ENCODE assay signal across 31 cellular contexts in the genomic region with DNA sequence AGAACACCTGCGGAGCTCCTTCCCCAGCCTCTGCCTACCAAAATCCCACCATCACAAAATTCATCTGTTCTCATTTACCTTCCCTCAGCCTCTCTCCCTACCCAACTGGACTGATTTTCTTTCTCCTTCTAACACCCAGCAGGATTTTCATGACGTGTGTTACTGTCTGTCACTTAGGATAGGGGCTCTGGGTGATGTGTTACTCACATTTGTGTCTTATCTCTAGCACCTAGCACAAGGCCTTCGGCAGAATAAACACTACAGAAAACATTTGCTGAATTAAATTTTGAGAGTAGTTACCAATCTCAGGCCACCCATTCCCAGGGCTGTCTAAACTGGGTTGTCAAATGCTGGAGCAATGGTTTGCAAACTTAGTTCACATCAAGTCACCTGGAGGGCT.
DNase-seq lines count a peak whose midpoint lies in the region; TF ChIP-seq lines count a peak whose summit lies in the region.
"Had no signal": no experiment of that assay in that cellular context is flagged by ENCODE, and none has a peak within 500 bp of the region (broad histone marks: within the 10 kb centered on the region; RNA-seq: fewer than 3 reads in every experiment).

No MANE protein-coding gene starts in this region.

- peak overlapping the region; percentile 36 for H3K4me3 ChIP-seq in endodermal cell (ENCODE audit: low read length)
- H3K4me3 ChIP-seq in mesendoderm (ENCODE audit: low read length): no peak overlapping the region
- no peak overlapping the region for H3K4me3 ChIP-seq in right atrium auricular region
- H3K4me3 ChIP-seq: A549; BLaER1; BLaER1 treated with 17β-estradiol and CSF1 and Interleukin-3, amounts not matched to agents 10 nM and 100 nM had no signal

- H3K23ac ChIP-seq in mesendoderm (ENCODE audit: low read length): no peak overlapping the region

- whole genome bisulfite sequencing in endodermal cell (ENCODE audit: insufficient coverage in 1 of 2, insufficient read length in 1 of 2), 2 experiments: 44 to 58% methylated on average over 1 to 3 of the region's 3 CpGs
- no CpG with 5 or more reads among the region's 3 CpGs for WGBS in mesendoderm (ENCODE audit: extremely low coverage, insufficient coverage, low lambda C conversion rate)

- H4K5ac ChIP-seq in mesendoderm (ENCODE audit: low read length): no peak overlapping the region

- H3K9me3 ChIP-seq in endodermal cell (ENCODE audit: control insufficient read depth, low read length) (no peaks in the 10 kb centered on the region), right atrium auricular region (no peaks in the 10 kb centered on the region)
- H3K9me3 ChIP-seq: A549; BE2C; BLaER1; BLaER1 treated with 17β-estradiol and CSF1 and Interleukin-3, amounts not matched to agents 10 nM and 100 nM; Caco-2 had no signal

- H3K79me1 ChIP-seq in mesendoderm (ENCODE audit: low read length): no peaks in the 10 kb centered on the region

- peak overlapping the region; percentile 42 for H3K18ac ChIP-seq in mesendoderm (ENCODE audit: low read length)

- H3K4me3 Mint-ChIP-seq in endodermal cell: no peak overlapping the region
- H3K4me3 Mint-ChIP-seq: B cell; CD4-positive, alpha-beta memory T cell; CD4-positive, alpha-beta T cell; CD4-positive, CD25-positive, alpha-beta regulatory T cell; CD8-positive, alpha-beta memory T cell; CD8-positive, alpha-beta T cell had no signal

- no peaks in the 10 kb centered on the region for H3K27me3 ChIP-seq in endodermal cell (ENCODE audit: control insufficient read depth, insufficient read depth, low read length, poor library complexity, severe bottlenecking)
- no peaks in the 10 kb centered on the region for H3K27me3 ChIP-seq in mesendoderm (ENCODE audit: insufficient read depth, low read length, poor library complexity)
- H3K27me3 ChIP-seq in right atrium auricular region: no peaks in the 10 kb centered on the region
- H3K27me3 ChIP-seq: BE2C; BLaER1; BLaER1 treated with 17β-estradiol and CSF1 and Interleukin-3, amounts not matched to agents 10 nM and 100 nM had no signal

- H2BK5ac ChIP-seq in mesendoderm (ENCODE audit: low read length): peak overlapping the region; percentile 36

- H3K27me3 Mint-ChIP-seq in endodermal cell (ENCODE audit: insufficient read depth): no peaks in the 10 kb centered on the region
- H3K27me3 Mint-ChIP-seq: B cell; CD4-positive, alpha-beta memory T cell; CD4-positive, CD25-positive, alpha-beta regulatory T cell had no signal

- no peak overlapping the region for H2BK120ac ChIP-seq in mesendoderm (ENCODE audit: low read depth, low read length)

- H3K4me2 ChIP-seq in mesendoderm (ENCODE audit: low read length): no peak overlapping the region
- H3K4me2 ChIP-seq: A549; BLaER1; BLaER1 treated with 17β-estradiol and CSF1 and Interleukin-3, amounts not matched to agents 10 nM and 100 nM had no signal

- H2AK5ac ChIP-seq in mesendoderm (ENCODE audit: low read length): no peak overlapping the region

- H3K4me1 Mint-ChIP-seq in endodermal cell: peaks cover 45% of the 10 kb centered on the region
- H3K4me1 Mint-ChIP-seq: B cell; CD14-positive monocyte; CD4-positive, alpha-beta memory T cell; CD4-positive, CD25-positive, alpha-beta regulatory T cell; CD8-positive, alpha-beta memory T cell had no signal

- H4K8ac ChIP-seq in mesendoderm (ENCODE audit: low read depth, low read length): no peak overlapping the region

- DNase-seq in endodermal cell (no peak), mesendoderm (peak; percentile 69), medulla oblongata (ENCODE audit: extremely low spot score) (no peak), right atrium auricular region (ENCODE audit: low spot score) (no peak)
- DNase-seq: 8988T; ACHN; AML-193; BE2C; C1 segment of cervical spinal cord; Caco-2; Calu3; CD4-positive, alpha-beta memory T cell; CD4-positive, alpha-beta T cell; CD4-positive, CD25-positive, alpha-beta regulatory T cell; CD8-positive, alpha-beta memory T cell; CD8-positive, alpha-beta T cell; COR-L47; DMS 273 treated with DMSO at 0.1 percent for 48 hours; DMS153; DMS53; DMS79; DMS79 treated with DMSO at 0.1 percent for 48 hours; DND-41; EL had no signal

- no peaks in the 10 kb centered on the region for H3K79me2 ChIP-seq in mesendoderm (ENCODE audit: control insufficient read depth, insufficient read depth, low read length)

- H3K36me3 Mint-ChIP-seq in endodermal cell (ENCODE audit: low read depth): no peaks in the 10 kb centered on the region
- H3K36me3 Mint-ChIP-seq: CD14-positive monocyte; CD4-positive, alpha-beta memory T cell; CD4-positive, CD25-positive, alpha-beta regulatory T cell; CD8-positive, alpha-beta memory T cell; CD8-positive, alpha-beta T cell had no signal

- TF ChIP-seq CTCF in endodermal cell (conservative IDR thresholded peaks at IDR 0.05) (no peak), right atrium auricular region (IDR thresholded peaks at IDR 0.05) (no peak)

- peak overlapping the region; percentile 25 for H3K56ac ChIP-seq in mesendoderm (ENCODE audit: low read length)

- H3K4me1 ChIP-seq in endodermal cell (ENCODE audit: control insufficient read depth, insufficient read depth, low read length) (peaks cover 21% of the 10 kb centered on the region), mesendoderm (ENCODE audit: control insufficient read depth, low read depth, low read length) (peaks cover 21% of the 10 kb centered on the region), right atrium auricular region (no peaks in the 10 kb centered on the region)
- H3K4me1 ChIP-seq: A549; BE2C; BLaER1; BLaER1 treated with 17β-estradiol and CSF1 and Interleukin-3, amounts not matched to agents 10 nM and 100 nM; Caco-2 had no signal

- no peak overlapping the region for H3K27ac ChIP-seq in endodermal cell (ENCODE audit: low read depth, low read length)
- H3K27ac ChIP-seq in mesendoderm (ENCODE audit: low read depth, low read length): no peak overlapping the region
- H3K27ac ChIP-seq in right atrium auricular region: no peak overlapping the region
- H3K27ac ChIP-seq: 22Rv1; A549; BLaER1; BLaER1 treated with 17β-estradiol and CSF1 and Interleukin-3, amounts not matched to agents 10 nM and 100 nM; C4-2B had no signal

- H3K27ac Mint-ChIP-seq in endodermal cell: no peak overlapping the region
- H3K27ac Mint-ChIP-seq: B cell; CD14-positive monocyte; CD4-positive, alpha-beta memory T cell; CD4-positive, alpha-beta T cell; CD4-positive, CD25-positive, alpha-beta regulatory T cell; CD8-positive, alpha-beta memory T cell; CD8-positive, alpha-beta T cell had no signal

- no peak overlapping the region for H2BK15ac ChIP-seq in mesendoderm (replicated peaks; ENCODE audit: low read depth)

- H3K9ac ChIP-seq in endodermal cell (ENCODE audit: extremely low read depth, low read length, poor library complexity, severe bottlenecking) (no peak overlapping the region), mesendoderm (ENCODE audit: low read length) (no peak overlapping the region)
- H3K9ac ChIP-seq: BLaER1; BLaER1 treated with 17β-estradiol and CSF1 and Interleukin-3, amounts not matched to agents 10 nM and 100 nM had no signal

- no peaks in the 10 kb centered on the region for H3K36me3 ChIP-seq in endodermal cell (ENCODE audit: control insufficient read depth, insufficient read depth, low read length)
- H3K36me3 ChIP-seq in mesendoderm (ENCODE audit: control insufficient read depth, insufficient read depth, low read length): no peaks in the 10 kb centered on the region
- no peaks in the 10 kb centered on the region for H3K36me3 ChIP-seq in right atrium auricular region
- H3K36me3 ChIP-seq: BE2C; BLaER1; BLaER1 treated with 17β-estradiol and CSF1 and Interleukin-3, amounts not matched to agents 10 nM and 100 nM had no signal

- H3K4ac ChIP-seq in mesendoderm (ENCODE audit: low read depth, low read length): no peak overlapping the region

- H3K9me3 Mint-ChIP-seq in endodermal cell: no peaks in the 10 kb centered on the region
- H3K9me3 Mint-ChIP-seq: CD4-positive, alpha-beta T cell had no signal
